Comparison of ENCODE assay signal across 20 cellular contexts in genomic region chr14:68931474-68932051, GRCh38. TPM values are rescaled to one million over a fixed set of nuclear protein-coding genes. Genes with fewer than 3 reads are reported as not detected.
DNase-seq lines count a peak whose midpoint lies in the region; ATAC-seq and TF ChIP-seq lines count a peak whose summit lies in the region.
"Had no signal": no experiment of that assay in that cellular context is flagged by ENCODE, and none has a peak within 500 bp of the region (broad histone marks: within the 10 kb centered on the region; RNA-seq: fewer than 3 reads in every experiment).

No MANE protein-coding gene starts in this region.

- peaks cover 3 to 16% of the 10 kb centered on the region in 2 donors for H3K36me3 Mint-ChIP-seq in activated naive CD4-positive, alpha-beta T cell treated with anti-CD3 and anti-CD28 coated beads, Interleukin-2, amount 50 U/mL, for 72 hours
- H3K36me3 Mint-ChIP-seq in activated naive CD4-positive, alpha-beta T cell treated with anti-CD3 and anti-CD28 coated beads for 36 hours (ENCODE audit: low read depth) = peaks cover 5% of the 10 kb centered on the region
- peaks cover 29% of the 10 kb centered on the region for H3K36me3 Mint-ChIP-seq in activated naive CD8-positive, alpha-beta T cell treated with anti-CD3 and anti-CD28 coated beads for 36 hours

- no peaks in the 10 kb centered on the region for H3K27me3 Mint-ChIP-seq in activated naive CD4-positive, alpha-beta T cell treated with anti-CD3 and anti-CD28 coated beads for 36 hours (ENCODE audit: low read depth)
- no peaks in the 10 kb centered on the region for H3K27me3 Mint-ChIP-seq in activated naive CD8-positive, alpha-beta T cell treated with anti-CD3 and anti-CD28 coated beads for 36 hours
- H3K27me3 Mint-ChIP-seq: CD4-positive, alpha-beta memory T cell; T-helper 17 cell had no signal

- peak overlapping the region; percentile 47 to 65 for H3K27ac Mint-ChIP-seq in activated naive CD4-positive, alpha-beta T cell treated with anti-CD3 and anti-CD28 coated beads, Interleukin-2, amount 50 U/mL, for 72 hours
- no peak overlapping the region for H3K27ac Mint-ChIP-seq in activated naive CD4-positive, alpha-beta T cell treated with anti-CD3 and anti-CD28 coated beads for 36 hours
- H3K27ac Mint-ChIP-seq in activated naive CD8-positive, alpha-beta T cell treated with anti-CD3 and anti-CD28 coated beads for 36 hours = peak overlapping the region; percentile 15
- H3K27ac Mint-ChIP-seq: activated CD8-positive, alpha-beta memory T cell treated with anti-CD3 and anti-CD28 coated beads, Interleukin-2, amount 10 ng/mL, durations not matched to agents 7 days and 5 days; T-helper 17 cell had no signal

- no peak overlapping the region for H3K4me3 ChIP-seq in lower lobe of right lung
- no peak overlapping the region for H3K4me3 ChIP-seq in transverse colon
- H3K4me3 ChIP-seq: ovary, suprapubic skin had no signal

- no peaks in the 10 kb centered on the region for H3K27me3 ChIP-seq in lower lobe of right lung (ENCODE audit: low read depth)
- H3K27me3 ChIP-seq in transverse colon = no peaks in the 10 kb centered on the region
- H3K27me3 ChIP-seq: foreskin keratinocyte, ovary, suprapubic skin had no signal

- no peak for ATAC-seq in activated naive CD4-positive, alpha-beta T cell treated with anti-CD3 and anti-CD28 coated beads, Interleukin-2, amount 50 U/mL, for 72 hours
- ATAC-seq in lower lobe of right lung = no peak
- ATAC-seq in GM18868 (IDR thresholded peaks at IDR 0.05; ENCODE audit: unreplicated experiment) = no peak
- no peak for ATAC-seq in GM21390 (IDR thresholded peaks at IDR 0.05; ENCODE audit: unreplicated experiment)
- ATAC-seq in omental fat pad (ENCODE audit: low FRiP score) = no peak
- ATAC-seq: activated CD8-positive, alpha-beta memory T cell treated with anti-CD3 and anti-CD28 coated beads, Interleukin-2, amount 10 ng/mL, durations not matched to agents 7 days and 5 days; T-helper 17 cell had no signal

- no peak for DNase-seq in activated naive CD4-positive, alpha-beta T cell treated with anti-CD3 and anti-CD28 coated beads, Interleukin-2, amount 50 U/mL, for 72 hours (ENCODE audit: low spot score in 2 of 2)
- DNase-seq in activated naive CD4-positive, alpha-beta T cell treated with anti-CD3 and anti-CD28 coated beads for 36 hours = no peak
- no peak for DNase-seq in activated naive CD8-positive, alpha-beta T cell treated with anti-CD3 and anti-CD28 coated beads for 36 hours
- DNase-seq in lower lobe of right lung (peak; percentile 6), transverse colon (no peak), omental fat pad (ENCODE audit: low spot score) (no peak)
- DNase-seq: activated CD8-positive, alpha-beta memory T cell treated with anti-CD3 and anti-CD28 coated beads, Interleukin-2, amount 10 ng/mL, durations not matched to agents 7 days and 5 days; anterior cingulate cortex; CD4-positive, alpha-beta memory T cell; DND-41; foreskin keratinocyte; kidney glomerular epithelial cell; NCI-H526 treated with DMSO at 0.1 percent for 48 hours; ovary; SHP77 treated with DMSO at 0.1 percent for 48 hours; stimulated activated CD4-positive, alpha-beta T cell treated with anti-CD3 and anti-CD28 coated beads, Interleukin-4, amount 100 ng/mL, for 4 hours; T-helper 17 cell had no signal

- intact Hi-C loops in activated naive CD4-positive, alpha-beta T cell treated with anti-CD3 and anti-CD28 coated beads for 36 hours (cut with micrococcal nuclease) = no loop called here
- intact Hi-C loops in lower lobe of right lung (cut with DNase I) (no loop called here), transverse colon (cut with DNase I; ENCODE audit: low total_unique reads) (no loop called here)

- 68% methylated on average over 5 of the region's 5 CpGs; no CpG with 5 or more reads in 1 of the 2 donors for WGBS in transverse colon (ENCODE audit: low coverage in 1 of 2), 2 donors

- H3K27ac ChIP-seq in lower lobe of right lung = peak overlapping the region; percentile 36
- peak overlapping the region; percentile 93 to 99 (median 96) for H3K27ac ChIP-seq in transverse colon
- H3K27ac ChIP-seq: foreskin keratinocyte, ovary, suprapubic skin had no signal

- no peak overlapping the region for H3K4me3 Mint-ChIP-seq in activated naive CD4-positive, alpha-beta T cell treated with anti-CD3 and anti-CD28 coated beads for 36 hours
- no peak overlapping the region for H3K4me3 Mint-ChIP-seq in activated naive CD8-positive, alpha-beta T cell treated with anti-CD3 and anti-CD28 coated beads for 36 hours
- H3K4me3 Mint-ChIP-seq: activated CD8-positive, alpha-beta memory T cell treated with anti-CD3 and anti-CD28 coated beads, Interleukin-2, amount 10 ng/mL, durations not matched to agents 7 days and 5 days; CD4-positive, alpha-beta memory T cell; T-helper 17 cell had no signal

- TF ChIP-seq POLR2A in transverse colon (IDR thresholded peaks at IDR 0.05) = no peak

- TF ChIP-seq CTCF in lower lobe of right lung (IDR thresholded peaks at IDR 0.05) = no peak
- no peak for TF ChIP-seq CTCF in transverse colon (IDR thresholded peaks at IDR 0.05)
- TF ChIP-seq CTCF in omental fat pad (IDR thresholded peaks at IDR 0.05) = no peak

- no peak for TF ChIP-seq EP300 in transverse colon (IDR thresholded peaks at IDR 0.05; ENCODE audit: low read depth)

- CTCF ChIA-PET in activated naive CD4-positive, alpha-beta T cell treated with anti-CD3 and anti-CD28 coated beads for 36 hours (lab: Charles Lee) = interaction anchor here (0.6 to 2.0 kb wide), 3 partner anchors 19 to 648 kb away, joined by 3 to 8 read pairs (median 6); no protein-coding TSS in a partner anchor

- H3K4me1 ChIP-seq in lower lobe of right lung = peaks cover 37% of the 10 kb centered on the region
- peaks cover 26 to 68% (median 38%) of the 10 kb centered on the region in 4 donors for H3K4me1 ChIP-seq in transverse colon

- H3K36me3 ChIP-seq in lower lobe of right lung = no peaks in the 10 kb centered on the region
- H3K36me3 ChIP-seq in transverse colon = no peaks in the 10 kb centered on the region
- H3K36me3 ChIP-seq: ovary, suprapubic skin had no signal

- in situ Hi-C loops in transverse colon (cut with MboI; ENCODE audit: low pct_ligation_motif_present in 1 of 4, low pct_unique_long_range_greater_than_20kb in 1 of 4, low sequenced_read_pairs in 3 of 4) = no loop called here

- peaks cover 7 to 9% of the 10 kb centered on the region in 2 donors for H3K9me3 Mint-ChIP-seq in activated naive CD4-positive, alpha-beta T cell treated with anti-CD3 and anti-CD28 coated beads, Interleukin-2, amount 50 U/mL, for 72 hours
- peaks cover 8% of the 10 kb centered on the region for H3K9me3 Mint-ChIP-seq in activated naive CD4-positive, alpha-beta T cell treated with anti-CD3 and anti-CD28 coated beads for 36 hours
- H3K9me3 Mint-ChIP-seq in activated naive CD8-positive, alpha-beta T cell treated with anti-CD3 and anti-CD28 coated beads for 36 hours = peaks cover 7% of the 10 kb centered on the region

- H3K9me3 ChIP-seq in lower lobe of right lung (no peaks in the 10 kb centered on the region), transverse colon (no peaks in the 10 kb centered on the region)
- H3K9me3 ChIP-seq: ovary, suprapubic skin had no signal

- H3K4me1 Mint-ChIP-seq in activated naive CD4-positive, alpha-beta T cell treated with anti-CD3 and anti-CD28 coated beads for 36 hours (ENCODE audit: low read depth) = peaks cover 71% of the 10 kb centered on the region
- H3K4me1 Mint-ChIP-seq in activated naive CD8-positive, alpha-beta T cell treated with anti-CD3 and anti-CD28 coated beads for 36 hours = peaks cover 81% of the 10 kb centered on the region

RNA-seq across cellular contexts. Expression of gene ACTN1, which starts 47.5 kb away (rescaled TPM):
- 100 to 1,000 TPM; 106 to 120 TPM for total RNA-seq in activated naive CD4-positive, alpha-beta T cell treated with anti-CD3 and anti-CD28 coated beads, Interleukin-2, amount 50 U/mL, for 72 hours
- total RNA-seq in activated naive CD4-positive, alpha-beta T cell treated with anti-CD3 and anti-CD28 coated beads for 36 hours = 10 to 100 TPM; 79.7 to 80.6 TPM
- total RNA-seq in activated naive CD8-positive, alpha-beta T cell treated with anti-CD3 and anti-CD28 coated beads for 36 hours = 100 to 1,000 TPM; 171 to 177 TPM
- total RNA-seq in lower lobe of right lung (124 TPM), transverse colon (100 to 1,000 TPM; 127 to 403 (median 197) TPM), omental fat pad (100 to 1,000 TPM; 103 to 254 (median 136) TPM)
